ENCODE assay signal across 8 cellular contexts in the genomic region with DNA sequence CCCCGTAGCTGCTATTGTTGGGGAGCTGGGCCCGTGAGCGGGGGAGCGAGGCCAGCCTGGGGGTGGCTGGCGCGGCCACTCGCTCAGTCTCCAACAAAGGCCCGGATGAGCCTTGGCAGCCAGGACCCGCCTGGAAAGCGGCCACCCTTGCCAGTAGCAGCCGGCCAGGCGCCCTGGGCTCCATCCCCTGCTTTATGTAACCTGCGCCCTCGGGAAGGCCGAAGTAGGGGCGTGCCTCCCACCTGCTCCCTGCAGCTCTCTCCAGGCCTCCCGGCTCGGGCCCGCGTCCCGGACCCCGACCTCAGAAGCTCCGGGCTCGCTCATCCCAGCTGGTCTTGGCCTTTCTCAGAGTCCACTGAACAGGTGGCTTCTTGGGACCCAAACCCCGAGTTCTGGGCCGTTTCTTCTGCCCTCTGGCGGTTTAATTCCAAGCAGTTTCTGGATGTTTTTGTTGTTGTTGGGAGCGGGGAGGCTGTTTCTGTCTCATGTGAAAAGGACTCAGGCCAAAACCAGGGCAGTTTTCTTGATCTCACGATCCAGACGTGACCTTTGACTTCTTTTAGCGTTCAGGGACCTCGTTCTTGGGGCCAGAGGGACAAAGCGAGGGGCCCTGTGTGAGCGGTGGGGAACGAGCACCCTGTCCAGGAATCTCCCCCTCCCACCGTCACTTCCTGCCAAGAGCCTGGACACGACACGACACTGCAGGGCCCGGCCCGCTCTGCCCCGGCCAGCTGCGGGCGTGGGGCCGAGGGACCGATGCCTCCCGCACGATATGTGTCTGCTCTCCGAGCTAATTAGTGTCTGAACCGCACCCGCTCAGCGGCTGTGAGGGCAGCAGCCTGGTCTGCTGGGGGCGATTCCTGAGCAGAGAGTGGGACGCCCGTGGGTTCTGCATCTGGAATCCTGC. TPM values are rescaled to one million over a fixed set of nuclear protein-coding genes. Genes with fewer than 3 reads are reported as not detected.
DNase-seq lines count a peak whose midpoint lies in the region; TF ChIP-seq lines count a peak whose summit lies in the region.

No MANE protein-coding gene starts in this region.

- H3K36me3 ChIP-seq in ACC112 (ENCODE audit: insufficient read depth, low read length) (no peaks in the 10 kb centered on the region), esophagus squamous epithelium (peaks cover 14 to 27% (median 15%) of the 10 kb centered on the region in 3 donors), thyroid gland (peaks cover 15 to 17% of the 10 kb centered on the region in 2 donors)

- H3K9me3 Mint-ChIP-seq in activated T-cell treated with anti-CD3 and anti-CD28 coated beads, Interleukin-2, amount 50 U/mL, for 24 hours = no peaks in the 10 kb centered on the region

- H3K4me3 Mint-ChIP-seq in activated T-cell treated with anti-CD3 and anti-CD28 coated beads, Interleukin-2, amount 50 U/mL, for 24 hours = peak overlapping the region; percentile 87

- TF ChIP-seq CTCF in GM12865 (IDR thresholded peaks at IDR 0.05; ENCODE audit: insufficient read depth, low read depth, low read length, missing control alignments) = peak; percentile 41
- peak in 5 of 6 experiments; percentile 14 to 45 (median 25) for TF ChIP-seq CTCF in esophagus squamous epithelium (IDR thresholded peaks at IDR 0.05)
- peak in 5 of 6 experiments; percentile 19 to 58 (median 50) for TF ChIP-seq CTCF in thyroid gland (IDR thresholded peaks at IDR 0.05)

- H3K27me3 ChIP-seq in ACC112 (ENCODE audit: insufficient read depth, low read length) (no peaks in the 10 kb centered on the region), esophagus squamous epithelium (no peaks in the 10 kb centered on the region), mononuclear cell (ENCODE audit: insufficient read depth, low read length) (no peaks in the 10 kb centered on the region), thyroid gland (no peaks in the 10 kb centered on the region)

- H3K27ac Mint-ChIP-seq in activated T-cell treated with anti-CD3 and anti-CD28 coated beads, Interleukin-2, amount 50 U/mL, for 24 hours = peak overlapping the region; percentile 85

- H3K4me3 ChIP-seq in ACC112 (ENCODE audit: low read depth, low read length) (peak overlapping the region; percentile 93), GM12865 (ENCODE audit: low read depth, low read length) (peak overlapping the region; percentile 68), esophagus squamous epithelium (peak overlapping the region; percentile 93 to 99 (median 97)), mononuclear cell (ENCODE audit: low read length) (peak overlapping the region; percentile 77), thyroid gland (replicated peaks in 1 of 3) (peak overlapping the region; percentile 80 to 87 (median 83))

- WGBS in esophagus squamous epithelium, 2 donors = 2 to 14% methylated on average over 8 to 10 of the region's 54 CpGs
- 0% methylated on average over 6 to 29 of the region's 54 CpGs for WGBS in thyroid gland, 2 donors

- peaks cover 18% of the 10 kb centered on the region for H3K36me3 Mint-ChIP-seq in activated T-cell treated with anti-CD3 and anti-CD28 coated beads, Interleukin-2, amount 50 U/mL, for 24 hours (ENCODE audit: low read depth)

- no peak for TF ChIP-seq POLR2A in esophagus squamous epithelium (IDR thresholded peaks at IDR 0.05)
- TF ChIP-seq POLR2A in thyroid gland (IDR thresholded peaks at IDR 0.05) = peak in 1 of 2 donors; percentile 19

- H3K27me3 Mint-ChIP-seq in activated T-cell treated with anti-CD3 and anti-CD28 coated beads, Interleukin-2, amount 50 U/mL, for 24 hours = no peaks in the 10 kb centered on the region

- peaks cover 29% of the 10 kb centered on the region for H3K4me1 Mint-ChIP-seq in activated T-cell treated with anti-CD3 and anti-CD28 coated beads, Interleukin-2, amount 50 U/mL, for 24 hours (ENCODE audit: low read depth)

- intact Hi-C loops in esophagus squamous epithelium (cut with DNase I) = no loop called here
- intact Hi-C loops in thyroid gland (cut with DNase I) = no loop called here

- H3K27ac ChIP-seq in ACC112 (ENCODE audit: low read depth, low read length) (peak overlapping the region; percentile 76), esophagus squamous epithelium (peak overlapping the region; percentile 95 to 99 (median 97)), thyroid gland (peak overlapping the region; percentile 62 to 81 (median 72))

- H3K9me3 ChIP-seq in esophagus squamous epithelium (no peaks in the 10 kb centered on the region), mononuclear cell (ENCODE audit: low read depth, low read length) (no peaks in the 10 kb centered on the region), thyroid gland (no peaks in the 10 kb centered on the region)

- DNase-seq in GM12865 (ENCODE audit: low read depth) (peak; percentile 62), NCI-H2029 treated with DMSO at 0.1 percent for 48 hours (lab: John Stamatoyannopoulos, UW) (peak; percentile 17), esophagus squamous epithelium (lab: John Stamatoyannopoulos, UW) (no peak), thyroid gland (peak; percentile 79 to 87), NCI-H1436 treated with DMSO at 0.1 percent for 48 hours (lab: John Stamatoyannopoulos, UW) (no peak)
- peak; percentile 53 for DNase-seq in activated T-cell treated with anti-CD3 and anti-CD28 coated beads, Interleukin-2, amount 50 U/mL, for 24 hours

- H3K4me1 ChIP-seq in ACC112 (ENCODE audit: control insufficient read depth, insufficient read depth, low read length, unreplicated experiment) (peaks cover 8% of the 10 kb centered on the region), esophagus squamous epithelium (peaks cover 22 to 44% (median 23%) of the 10 kb centered on the region in 3 donors), mononuclear cell (ENCODE audit: insufficient read depth, low read length) (peaks cover 26% of the 10 kb centered on the region), thyroid gland (peaks cover 22 to 28% of the 10 kb centered on the region in 2 donors)

- no peak overlapping the region for H2AFZ ChIP-seq in ACC112 (ENCODE audit: low read length, unreplicated experiment)

- H3K79me2 ChIP-seq in ACC112 (ENCODE audit: control insufficient read depth, insufficient read depth, low read length, unreplicated experiment) = peaks cover 35% of the 10 kb centered on the region

RNA-seq across cellular contexts. Expression of a gene that starts 1.3 kb away (rescaled TPM):
- total RNA-seq in esophagus squamous epithelium (10 to 100 TPM; 33.5 to 53.5 (median 34.5) TPM), mononuclear cell (20.5 TPM), thyroid gland (10 to 100 TPM; 44.8 to 64.7 (median 48.2) TPM)

RNA-seq across cellular contexts. Expression of a gene that starts 11.0 kb away (rescaled TPM):
- total RNA-seq in esophagus squamous epithelium (under 1 TPM in 3 of 4 donors, not detected in 1; 0.48 to 0.95 (median 0.57) TPM), mononuclear cell (63.7 TPM), thyroid gland (1 to 10 TPM in 1 of 4 donors, under 1 TPM in 1, not detected in 2; 0.78 to 1.9 TPM)

RNA-seq across cellular contexts. Expression of a gene that starts 25.5 kb away (rescaled TPM):
- 10 to 100 TPM; 29.3 to 46.7 (median 35.6) TPM for total RNA-seq in esophagus squamous epithelium
- 29.6 TPM for total RNA-seq in mononuclear cell
- 100 to 1,000 TPM in 2 of 4 donors, 10 to 100 TPM in 2; 50.8 to 147 (median 99.6) TPM for total RNA-seq in thyroid gland

RNA-seq across cellular contexts. Expression of a gene that starts 36.5 kb away (rescaled TPM):
- total RNA-seq in esophagus squamous epithelium = under 1 TPM in 2 of 4 donors, not detected in 2; 0.19 to 0.40 TPM
- total RNA-seq in mononuclear cell = not detected
- 1 to 10 TPM in 1 of 4 donors, under 1 TPM in 1, not detected in 2; 0.56 to 3.1 TPM for total RNA-seq in thyroid gland

RNA-seq across cellular contexts. Expression of a gene that starts 39.6 kb away (rescaled TPM):
- total RNA-seq in esophagus squamous epithelium (100 to 1,000 TPM; 182 to 408 (median 289) TPM), mononuclear cell (94.2 TPM), thyroid gland (100 to 1,000 TPM; 349 to 702 (median 569) TPM)

Comparison
In these comparisons a context has a peak if more than half of its experiments do, and no peak if none do; other contexts are left out.
1. DNase-seq: peak in GM12865 (single experiment), NCI-H2029 treated with DMSO at 0.1 percent for 48 hours (single experiment), activated T-cell treated with anti-CD3 and anti-CD28 coated beads, Interleukin-2, amount 50 U/mL, for 24 hours (single experiment) and thyroid gland (2 of 2); none in esophagus squamous epithelium (single experiment) and NCI-H1436 treated with DMSO at 0.1 percent for 48 hours (single experiment).
2. RNA of a gene that starts 11.0 kb away (total RNA-seq): 63.7 TPM in mononuclear cell (single experiment); 0.78 to 1.9 TPM in thyroid gland and 0.48 to 0.95 TPM in esophagus squamous epithelium; every median in the first group is over 10 times any median in the second.
3. Peak in every context shown above with its lines, with median percentiles within 50 percentile points of each other: H3K27ac ChIP-seq, H3K4me3 ChIP-seq and CTCF ChIP-seq.